Comparison of ENCODE assay signal across 28 cellular contexts in genomic region chr11:30432177-30432576, GRCh38.
DNase-seq lines count a peak whose midpoint lies in the region; ATAC-seq, FAIRE-seq and TF ChIP-seq lines count a peak whose summit lies in the region.
"Had no signal": no experiment of that assay in that cellular context is flagged by ENCODE, and none has a peak within 500 bp of the region (broad histone marks: within the 10 kb centered on the region; RNA-seq: fewer than 3 reads in every experiment).

No MANE protein-coding gene starts in this region.

- H3K9me3 Mint-ChIP-seq in T-cell, result no peaks in the 10 kb centered on the region
- H3K9me3 Mint-ChIP-seq: nephron; stimulated activated naive CD8-positive, alpha-beta T cell treated with anti-CD3 and anti-CD28 coated beads, Interleukin-15, Interleukin-2, amounts not matched to agents 100 ng/mL and 50 ng/mL, for 24 hours; WTC11 had no signal

- H3K27me3 ChIP-seq in gastrocnemius medialis, result no peaks in the 10 kb centered on the region

- peak overlapping the region in 3 of 4 donors; percentile 5 to 18 (median 16) for H3K4me3 ChIP-seq in gastrocnemius medialis

- H3K9me3 ChIP-seq in gastrocnemius medialis, result no peaks in the 10 kb centered on the region

- no peaks in the 10 kb centered on the region for H3K4me1 Mint-ChIP-seq in T-cell

- no peaks in the 10 kb centered on the region for H3K36me3 Mint-ChIP-seq in T-cell
- H3K36me3 Mint-ChIP-seq: WTC11 had no signal

- no peaks in the 10 kb centered on the region for H3K36me3 ChIP-seq in gastrocnemius medialis

- ATAC-seq in GM21360 (IDR thresholded peaks at IDR 0.05; ENCODE audit: unreplicated experiment), result peak; percentile 65
- ATAC-seq in HG02870 (IDR thresholded peaks at IDR 0.05; ENCODE audit: unreplicated experiment), result peak; percentile 49
- ATAC-seq in gastrocnemius medialis, result peak; percentile 75 to 83
- ATAC-seq in HG02678 (IDR thresholded peaks at IDR 0.05; ENCODE audit: unreplicated experiment), result no peak
- no peak for ATAC-seq in T-cell (replicated peaks in 1 of 4)
- ATAC-seq: WTC11 had no signal

- DNase-seq in gastrocnemius medialis (no peak), GOT3 (lab: John Stamatoyannopoulos, UW) (no peak), T-cell (no peak)
- DNase-seq: activated CD4-positive, alpha-beta T cell treated with anti-CD3 and anti-CD28 coated beads, Interleukin-2, amount 50 U/mL, for 4 hours; activated CD8-positive, alpha-beta memory T cell treated with anti-CD3 and anti-CD28 coated beads, Interleukin-2, amount 50 U/mL, for 4 hours; activated naive CD4-positive, alpha-beta T cell treated with anti-CD3 and anti-CD28 coated beads, Interleukin-2, amount 50 U/mL, for 16 hours; amygdala; cortex of kidney; EL; head of caudate nucleus; IMR-90; NCI-H1105 treated with DMSO at 0.1 percent for 48 hours; NCI-H2081 treated with DMSO at 0.1 percent for 48 hours; NCI-H446; NCI-H82; SHP77; trophoblast cell had no signal

- H3K4me3 Mint-ChIP-seq in T-cell, result no peak overlapping the region
- H3K4me3 Mint-ChIP-seq: nephron; stimulated activated naive CD8-positive, alpha-beta T cell treated with anti-CD3 and anti-CD28 coated beads, Interleukin-15, Interleukin-2, amounts not matched to agents 100 ng/mL and 50 ng/mL, for 24 hours; WTC11 had no signal

- TF ChIP-seq CTCF in gastrocnemius medialis (IDR thresholded peaks at IDR 0.05 in 4 of 5, conservative IDR thresholded peaks at IDR 0.05 in 1 of 5), result no peak

- peaks cover 21 to 27% of the 10 kb centered on the region in 2 donors for H3K4me1 ChIP-seq in gastrocnemius medialis

- no peak overlapping the region for H3K27ac Mint-ChIP-seq in T-cell
- H3K27ac Mint-ChIP-seq: nephron; stimulated activated naive CD8-positive, alpha-beta T cell treated with anti-CD3 and anti-CD28 coated beads, Interleukin-15, Interleukin-2, amounts not matched to agents 100 ng/mL and 50 ng/mL, for 24 hours; WTC11 had no signal

- intact Hi-C loops in gastrocnemius medialis (cut with DNase I; ENCODE audit: low total_unique reads), result loop anchor here (5.0 kb wide), 1 partner anchor 70 kb away; no protein-coding TSS in a partner anchor

- in situ Hi-C loops in gastrocnemius medialis (cut with MboI; ENCODE audit: low sequenced_read_pairs in 4 of 4), result no loop called here

- POLR2A ChIA-PET in T-cell (lab: Charles Lee), result no interaction called here

- no peak for TF ChIP-seq POLR2A in gastrocnemius medialis (IDR thresholded peaks at IDR 0.05)

- peak; percentile 39 for FAIRE-seq in endometrium (lab: Jason Lieb, UNC)
- FAIRE-seq: endothelial cell of umbilical vein, GM19239, H1 had no signal

- CTCF ChIA-PET in T-cell (lab: Charles Lee), result no interaction called here

- H3K27ac ChIP-seq in gastrocnemius medialis, result peak overlapping the region in 3 of 4 donors; percentile 29 to 69 (median 47)
- H3K27ac ChIP-seq: parathyroid adenoma had no signal

- H3K27me3 Mint-ChIP-seq in T-cell, result peaks cover 3 to 10% of the 10 kb centered on the region in 2 donors

Comparison
In these comparisons a context has a peak if more than half of its experiments do, and no peak if none do; other contexts are left out.
1. ATAC-seq: peak in GM21360 (single experiment), HG02870 (single experiment) and gastrocnemius medialis (2 of 2); none in HG02678 (single experiment) and T-cell (0 of 4).